14 cellular contexts compared by ENCODE assay signal in genomic region chr16:85082553-85083050, GRCh38. TPM values are rescaled to one million over a fixed set of nuclear protein-coding genes. Genes with fewer than 3 reads are reported as not detected.
A peak's percentile ranks its signal among the peaks of the same experiment; 100 is the strongest.
DNase-seq lines count a peak whose midpoint lies in the region; TF ChIP-seq lines count a peak whose summit lies in the region.
"Had no signal": no experiment of that assay in that cellular context is flagged by ENCODE, and none has a peak within 500 bp of the region (broad histone marks: within the 10 kb centered on the region; RNA-seq: fewer than 3 reads in every experiment).

No MANE protein-coding gene starts in this region.

- H3K27me3 ChIP-seq in transverse colon, result no peaks in the 10 kb centered on the region
- H3K27me3 ChIP-seq: tibial nerve had no signal

- TF ChIP-seq EP300 in transverse colon (IDR thresholded peaks at IDR 0.05; ENCODE audit: low read depth), result no peak

- no peak for TF ChIP-seq POLR2A in transverse colon (IDR thresholded peaks at IDR 0.05)

- no peak overlapping the region for H3K4me3 ChIP-seq in transverse colon
- H3K4me3 ChIP-seq: A549, tibial nerve had no signal

- 65% methylated on average over 23 of the region's 23 CpGs; no CpG with 5 or more reads in 1 of the 2 donors for WGBS in transverse colon (ENCODE audit: low coverage in 1 of 2), 2 donors

- DNase-seq in NCI-H146 (lab: John Stamatoyannopoulos, UW) (peak; percentile 21), NCI-H146 treated with DMSO at 0.1 percent for 48 hours (lab: John Stamatoyannopoulos, UW; ENCODE audit: unreplicated experiment) (no peak), NCI-H510A treated with DMSO at 0.1 percent for 48 hours (lab: John Stamatoyannopoulos, UW) (peak; percentile 18), iPS-NIHi7 (ENCODE audit: extremely low spot score) (peak; percentile 40), transverse colon (peak; percentile 56), T-helper 1 cell (no peak), NCI-H526 treated with DMSO at 0.1 percent for 48 hours (lab: John Stamatoyannopoulos, UW) (no peak), NCI-H748 treated with DMSO at 0.1 percent for 48 hours (lab: John Stamatoyannopoulos, UW) (no peak)
- DNase-seq: NCI-H2081 had no signal

- H3K9me3 ChIP-seq in transverse colon, result no peaks in the 10 kb centered on the region
- H3K9me3 ChIP-seq: A549, tibial nerve had no signal

- intact Hi-C loops in transverse colon (cut with DNase I; ENCODE audit: low total_unique reads), result no loop called here

- no peak overlapping the region for H3K27ac ChIP-seq in transverse colon
- H3K27ac ChIP-seq: A549, HL-60, tibial nerve, VCaP had no signal

- peaks cover 0 to 13% (median 10%) of the 10 kb centered on the region in 4 donors for H3K4me1 ChIP-seq in transverse colon

- H3K36me3 ChIP-seq in transverse colon, result peaks cover 0 to 10% (median 0%) of the 10 kb centered on the region in 4 donors

- in situ Hi-C loops in transverse colon (cut with MboI; ENCODE audit: low pct_ligation_motif_present in 1 of 4, low pct_unique_long_range_greater_than_20kb in 1 of 4, low sequenced_read_pairs in 3 of 4), result no loop called here

- TF ChIP-seq CTCF in transverse colon (IDR thresholded peaks at IDR 0.05), result no peak

RNA-seq across cellular contexts. Expression of gene CIBAR2, which starts 29.7 kb away (rescaled TPM):
- under 1 TPM in 1 of 4 donors, not detected in 3; 0.79 TPM for total RNA-seq in transverse colon
- total RNA-seq: kidney epithelial cell, tibial nerve had no signal

RNA-seq across cellular contexts. Expression of gene KIAA0513, which starts 55.0 kb away (rescaled TPM):
- 10 to 100 TPM; 18.5 to 41.3 (median 34.5) TPM for total RNA-seq in transverse colon

Comparison
In these comparisons a context has a peak if more than half of its experiments do, and no peak if none do; other contexts are left out.
1. DNase-seq: peak in NCI-H146 (single experiment), NCI-H510A treated with DMSO at 0.1 percent for 48 hours (single experiment), iPS-NIHi7 (single experiment) and transverse colon (single experiment); none in NCI-H146 treated with DMSO at 0.1 percent for 48 hours (single experiment), T-helper 1 cell (0 of 5), NCI-H526 treated with DMSO at 0.1 percent for 48 hours (single experiment) and NCI-H748 treated with DMSO at 0.1 percent for 48 hours (single experiment).